In the genomic region with DNA sequence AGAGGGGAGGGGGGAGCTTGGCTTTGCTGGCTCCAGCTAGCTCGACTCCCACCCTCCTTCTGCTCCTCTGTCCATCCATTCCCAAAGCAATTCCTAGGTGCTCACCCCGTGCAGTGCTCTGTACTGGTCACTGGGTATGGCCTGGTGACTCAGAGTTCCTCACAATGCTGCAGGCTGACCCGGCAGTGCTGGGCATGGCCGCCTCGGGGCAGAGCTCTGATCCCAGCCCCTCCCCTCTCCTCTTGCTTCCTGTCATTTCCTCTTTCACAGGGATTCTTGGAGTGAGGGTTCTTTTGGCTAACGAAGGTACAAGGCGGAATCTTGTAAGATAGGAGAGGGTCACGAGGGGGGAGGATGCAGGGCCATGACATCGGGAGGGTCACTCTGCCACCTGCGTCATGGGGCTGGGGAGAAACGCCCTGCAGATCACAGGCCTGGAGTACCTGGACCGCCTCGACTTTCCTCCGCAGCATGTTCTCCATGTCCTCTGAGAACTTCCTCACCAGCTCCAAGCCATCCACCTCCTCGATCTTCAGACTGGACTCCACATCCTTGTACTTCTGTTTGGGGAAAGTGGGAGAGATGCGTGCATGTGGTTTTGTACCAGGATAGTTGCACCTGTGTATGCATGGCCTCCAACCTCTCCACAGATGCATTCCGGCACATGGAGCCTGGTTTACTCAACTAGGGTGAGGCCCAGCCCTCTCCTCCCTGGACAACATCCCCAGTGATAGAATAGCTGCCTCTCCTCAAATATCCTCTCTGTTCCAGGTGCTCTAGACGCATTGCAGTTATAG, we compare ENCODE assay signal across 14 cellular contexts. TPM values are rescaled to one million over a fixed set of nuclear protein-coding genes. Genes with fewer than 3 reads are reported as not detected.
DNase-seq lines count a peak whose midpoint lies in the region; ATAC-seq and TF ChIP-seq lines count a peak whose summit lies in the region.
"Had no signal": no experiment of that assay in that cellular context is flagged by ENCODE, and none has a peak within 500 bp of the region (broad histone marks: within the 10 kb centered on the region; RNA-seq: fewer than 3 reads in every experiment).

No MANE protein-coding gene starts in this region.

- H3K4me3 Mint-ChIP-seq in activated CD8-positive, alpha-beta memory T cell treated with anti-CD3 and anti-CD28 coated beads, Interleukin-2, amount 10 ng/mL, durations not matched to agents 7 days and 5 days, result no peak overlapping the region
- peak overlapping the region in 1 of 7 donors; percentile 61 for H3K4me3 Mint-ChIP-seq in CD8-positive, alpha-beta memory T cell
- no peak overlapping the region for H3K4me3 Mint-ChIP-seq in natural killer cell treated with Interleukin-12 subunit alpha and Interleukin-12 subunit beta and Interleukin-15 and Interleukin-18, amount 100 ng/mL, for 72 hours

- no peak overlapping the region for H3K27ac ChIP-seq in testis
- no peak overlapping the region for H3K27ac ChIP-seq in CD8-positive, alpha-beta memory T cell (ENCODE audit: low read depth, low read length)
- H3K27ac ChIP-seq: body of pancreas, right atrium auricular region, thyroid gland had no signal

- H3K4me1 Mint-ChIP-seq in activated CD8-positive, alpha-beta memory T cell treated with anti-CD3 and anti-CD28 coated beads, Interleukin-2, amount 10 ng/mL, durations not matched to agents 7 days and 5 days, result peaks cover 18% of the 10 kb centered on the region
- H3K4me1 Mint-ChIP-seq in CD8-positive, alpha-beta memory T cell, result peaks cover 23 to 25% (median 23%) of the 10 kb centered on the region in 3 donors
- peaks cover 15 to 16% of the 10 kb centered on the region in 2 donors for H3K4me1 Mint-ChIP-seq in natural killer cell treated with Interleukin-12 subunit alpha and Interleukin-12 subunit beta and Interleukin-15 and Interleukin-18, amount 100 ng/mL, for 72 hours (ENCODE audit: low read depth in 2 of 2)

- TF ChIP-seq POLR2A in testis (IDR thresholded peaks at IDR 0.05), result no peak

- CTCF ChIA-PET in activated CD8-positive, alpha-beta memory T cell treated with anti-CD3 and anti-CD28 coated beads, Interleukin-2, amount 10 ng/mL, durations not matched to agents 7 days and 5 days (lab: Charles Lee), result interaction anchor here (1.6 kb wide), 1 partner anchor 8 kb away, joined by 4 read pairs; no protein-coding TSS in a partner anchor
- CTCF ChIA-PET in CD8-positive, alpha-beta memory T cell (lab: Charles Lee), result no interaction called here

- WGBS in testis, 2 donors, result 87 to 96% methylated on average over 18 of the region's 18 CpGs

- H3K27me3 Mint-ChIP-seq in activated CD8-positive, alpha-beta memory T cell treated with anti-CD3 and anti-CD28 coated beads, Interleukin-2, amount 10 ng/mL, durations not matched to agents 7 days and 5 days, result peaks cover 1% of the 10 kb centered on the region
- peaks cover 3 to 20% of the 10 kb centered on the region in 2 donors for H3K27me3 Mint-ChIP-seq in CD8-positive, alpha-beta memory T cell
- peaks cover 6 to 17% of the 10 kb centered on the region in 2 donors for H3K27me3 Mint-ChIP-seq in natural killer cell treated with Interleukin-12 subunit alpha and Interleukin-12 subunit beta and Interleukin-15 and Interleukin-18, amount 100 ng/mL, for 72 hours

- DNase-seq in activated CD8-positive, alpha-beta memory T cell treated with anti-CD3 and anti-CD28 coated beads, Interleukin-2, amount 10 ng/mL, durations not matched to agents 7 days and 5 days, result peak; percentile 35
- DNase-seq in activated CD8-positive, alpha-beta memory T cell treated with anti-CD3 and anti-CD28 coated beads, Interleukin-2, amount 50 U/mL, for 4 hours, result no peak
- peak; percentile 66 for DNase-seq in NCI-H226
- DNase-seq in iPS-NIHi11 (ENCODE audit: low spot score), result peak; percentile 46
- peak; percentile 8 for DNase-seq in testis
- no peak for DNase-seq in CD8-positive, alpha-beta memory T cell
- DNase-seq in natural killer cell treated with Interleukin-12 subunit alpha and Interleukin-12 subunit beta and Interleukin-15 and Interleukin-18, amount 100 ng/mL, for 72 hours (ENCODE audit: low spot score), result no peak
- DNase-seq: activated T-cell treated with anti-CD3 and anti-CD28 coated beads for 4 hours, body of pancreas, DMS79 treated with DMSO at 0.1 percent for 48 hours, hypothalamus, thyroid gland had no signal

- H3K9me3 Mint-ChIP-seq in activated CD8-positive, alpha-beta memory T cell treated with anti-CD3 and anti-CD28 coated beads, Interleukin-2, amount 10 ng/mL, durations not matched to agents 7 days and 5 days (ENCODE audit: low read depth), result peaks cover 1% of the 10 kb centered on the region
- H3K9me3 Mint-ChIP-seq in CD8-positive, alpha-beta memory T cell, result peaks cover 0 to 1% (median 0%) of the 10 kb centered on the region in 5 donors
- no peaks in the 10 kb centered on the region for H3K9me3 Mint-ChIP-seq in natural killer cell treated with Interleukin-12 subunit alpha and Interleukin-12 subunit beta and Interleukin-15 and Interleukin-18, amount 100 ng/mL, for 72 hours

- no peak for TF ChIP-seq CTCF in testis (IDR thresholded peaks at IDR 0.05)

- intact Hi-C loops in testis (cut with DNase I; ENCODE audit: low total_unique reads), result no loop called here

- no peak for ATAC-seq in activated CD8-positive, alpha-beta memory T cell treated with anti-CD3 and anti-CD28 coated beads, Interleukin-2, amount 10 ng/mL, durations not matched to agents 7 days and 5 days
- ATAC-seq in HG03571 (IDR thresholded peaks at IDR 0.05; ENCODE audit: unreplicated experiment), result no peak
- no peak for ATAC-seq in natural killer cell treated with Interleukin-12 subunit alpha and Interleukin-12 subunit beta and Interleukin-15 and Interleukin-18, amount 100 ng/mL, for 72 hours
- ATAC-seq: body of pancreas had no signal

- H3K27ac Mint-ChIP-seq in activated CD8-positive, alpha-beta memory T cell treated with anti-CD3 and anti-CD28 coated beads, Interleukin-2, amount 10 ng/mL, durations not matched to agents 7 days and 5 days, result no peak overlapping the region
- H3K27ac Mint-ChIP-seq in CD8-positive, alpha-beta memory T cell, result no peak overlapping the region
- H3K27ac Mint-ChIP-seq in natural killer cell treated with Interleukin-12 subunit alpha and Interleukin-12 subunit beta and Interleukin-15 and Interleukin-18, amount 100 ng/mL, for 72 hours, result no peak overlapping the region

- H3K27me3 ChIP-seq in testis, result no peaks in the 10 kb centered on the region
- H3K27me3 ChIP-seq in CD8-positive, alpha-beta memory T cell (ENCODE audit: insufficient read depth, low read length, poor library complexity, severe bottlenecking), result no peaks in the 10 kb centered on the region
- H3K27me3 ChIP-seq: body of pancreas, right atrium auricular region, thyroid gland had no signal

- POLR2A ChIA-PET in CD8-positive, alpha-beta memory T cell (lab: Charles Lee), result no interaction called here

- H3K9me3 ChIP-seq in testis, result no peaks in the 10 kb centered on the region
- H3K9me3 ChIP-seq in CD8-positive, alpha-beta memory T cell (ENCODE audit: low read length), result no peaks in the 10 kb centered on the region
- H3K9me3 ChIP-seq: body of pancreas, right atrium auricular region, thyroid gland had no signal

- H3K4me3 ChIP-seq in testis, result no peak overlapping the region
- no peak overlapping the region for H3K4me3 ChIP-seq in CD8-positive, alpha-beta memory T cell (ENCODE audit: low read length)
- H3K4me3 ChIP-seq: body of pancreas, right atrium auricular region, thyroid gland had no signal

- H3K36me3 ChIP-seq in testis (ENCODE audit: low read depth, missing control alignments), result no peaks in the 10 kb centered on the region
- H3K36me3 ChIP-seq in CD8-positive, alpha-beta memory T cell (ENCODE audit: insufficient read depth, low read length), result no peaks in the 10 kb centered on the region
- H3K36me3 ChIP-seq: right atrium auricular region, thyroid gland had no signal

- peaks cover 2% of the 10 kb centered on the region for H3K36me3 Mint-ChIP-seq in activated CD8-positive, alpha-beta memory T cell treated with anti-CD3 and anti-CD28 coated beads, Interleukin-2, amount 10 ng/mL, durations not matched to agents 7 days and 5 days
- H3K36me3 Mint-ChIP-seq in CD8-positive, alpha-beta memory T cell, result peaks cover 0 to 3% (median 0%) of the 10 kb centered on the region in 3 donors
- H3K36me3 Mint-ChIP-seq in natural killer cell treated with Interleukin-12 subunit alpha and Interleukin-12 subunit beta and Interleukin-15 and Interleukin-18, amount 100 ng/mL, for 72 hours, result no peaks in the 10 kb centered on the region

- H3K4me1 ChIP-seq in testis, result peaks cover 17% of the 10 kb centered on the region
- H3K4me1 ChIP-seq in CD8-positive, alpha-beta memory T cell (ENCODE audit: insufficient read depth, low read length), result peaks cover 25% of the 10 kb centered on the region

RNA-seq across cellular contexts. Expression of gene CACNA2D4, which starts 5.7 kb away (rescaled TPM):
- total RNA-seq in activated CD8-positive, alpha-beta memory T cell treated with anti-CD3 and anti-CD28 coated beads, Interleukin-2, amount 10 ng/mL, durations not matched to agents 7 days and 5 days, result 1 to 10 TPM; 5.9 to 8.2 TPM
- total RNA-seq in testis, result 10 to 100 TPM; 15.8 to 18.3 TPM
- polyA plus RNA-seq in testis (ENCODE audit: insufficient read depth, low read depth, low replicate concordance), result 10.8 TPM
- total RNA-seq in CD8-positive, alpha-beta memory T cell, result 1 to 10 TPM; 5.7 to 6.5 TPM
- polyA plus RNA-seq in CD8-positive, alpha-beta memory T cell, result 7.6 TPM
- 10 to 100 TPM in 1 of 2 donors, 1 to 10 TPM in 1; 4.5 to 12.1 TPM for total RNA-seq in natural killer cell treated with Interleukin-12 subunit alpha and Interleukin-12 subunit beta and Interleukin-15 and Interleukin-18, amount 100 ng/mL, for 72 hours

Comparison
In these comparisons a context has a peak if more than half of its experiments do, and no peak if none do; other contexts are left out.
1. DNase-seq: peak in activated CD8-positive, alpha-beta memory T cell treated with anti-CD3 and anti-CD28 coated beads, Interleukin-2, amount 10 ng/mL, durations not matched to agents 7 days and 5 days (single experiment), NCI-H226 (single experiment), iPS-NIHi11 (single experiment) and testis (single experiment); none in activated CD8-positive, alpha-beta memory T cell treated with anti-CD3 and anti-CD28 coated beads, Interleukin-2, amount 50 U/mL, for 4 hours (single experiment), CD8-positive, alpha-beta memory T cell (0 of 5) and natural killer cell treated with Interleukin-12 subunit alpha and Interleukin-12 subunit beta and Interleukin-15 and Interleukin-18, amount 100 ng/mL, for 72 hours (single experiment).